27 cellular contexts compared by ENCODE assay signal in genomic region chr2:192278701-192279100, GRCh38.
"Had no signal": no experiment of that assay in that cellular context is flagged by ENCODE, and none has a peak within 500 bp of the region (broad histone marks: within the 10 kb centered on the region; RNA-seq: fewer than 3 reads in every experiment).

No MANE protein-coding gene starts in this region.

- H3K27ac ChIP-seq: stomach, suprapubic skin, testis, thoracic aorta, thyroid gland, tibial artery, tibial nerve, transverse colon, upper lobe of left lung, upper lobe of right lung, uterus, vagina had no signal

- H3K9me3 ChIP-seq: stomach, suprapubic skin, testis, thoracic aorta, thyroid gland, tibial artery, tibial nerve, transverse colon, upper lobe of left lung, upper lobe of right lung, uterus, vagina had no signal

- H3K4me1 ChIP-seq: stomach, suprapubic skin, testis, thyroid gland, tibial artery, tibial nerve, transverse colon, upper lobe of left lung, upper lobe of right lung, uterus, vagina had no signal

- FAIRE-seq: urothelium cell line had no signal

- DNase-seq: stimulated activated CD4-positive, alpha-beta T cell treated with anti-CD3 and anti-CD28 coated beads, Interleukin-2, amount 100 ng/mL, for 48 hours; stimulated activated CD4-positive, alpha-beta T cell treated with anti-CD3 and anti-CD28 coated beads, Interleukin-4, amount 100 ng/mL, for 1 hour; stimulated activated CD4-positive, alpha-beta T cell treated with anti-CD3 and anti-CD28 coated beads, Interleukin-4, amount 100 ng/mL, for 24 hours; stimulated activated CD4-positive, alpha-beta T cell treated with anti-CD3 and anti-CD28 coated beads, Interleukin-4, amount 100 ng/mL, for 4 hours; stimulated activated CD8-positive, alpha-beta memory T cell treated with anti-CD3 and anti-CD28 coated beads, Interleukin-4, amount 100 ng/mL, for 48 hours; stimulated activated naive B cell treated with anti-CD40 and anti-IgM and Interleukin-4, amounts not matched to agents 10 μg/mL and 1 μg/mL and 100 μg/mL, for 72 hours; stimulated activated naive CD4-positive, alpha-beta T cell; stimulated activated naive CD4-positive, alpha-beta T cell treated with Interleukin-2 at 50 U/mL for 16 hours; stimulated activated naive CD8-positive, alpha-beta T cell treated with anti-CD3 and anti-CD28 coated beads, Interleukin-15, amount 100 ng/mL, for 72 hours; stimulated activated naive CD8-positive, alpha-beta T cell treated with anti-CD3 and anti-CD28 coated beads, Interleukin-15, Interleukin-2, amounts not matched to agents 100 U/mL and 50 U/mL, for 24 hours; stomach; substantia nigra; testis; thyroid gland; tibial artery; transverse colon; trophoblast cell; upper lobe of left lung; upper lobe of right lung; uterus had no signal

- H3K36me3 ChIP-seq: stomach, suprapubic skin, thoracic aorta, thyroid gland, tibial artery, tibial nerve, transverse colon, upper lobe of left lung, upper lobe of right lung, uterus, vagina had no signal

- H3K27me3 ChIP-seq: stomach, suprapubic skin, testis, thyroid gland, tibial artery, tibial nerve, transverse colon, upper lobe of left lung, upper lobe of right lung, uterus, vagina had no signal

- H3K4me3 ChIP-seq: stomach, suprapubic skin, testis, thoracic aorta, thyroid gland, tibial artery, tibial nerve, transverse colon, upper lobe of left lung, upper lobe of right lung, uterus, vagina had no signal

- ATAC-seq: stimulated activated effector memory CD8-positive, alpha-beta T cell treated with anti-CD3 and anti-CD28 coated beads, Interleukin-12 subunit alpha, Interleukin-12 subunit beta, amount 100 ng/mL, for 72 hours; stimulated activated memory B cell treated with anti-CD40 and anti-IgM and Interleukin-4, amounts not matched to agents 10 μg/mL and 1 μg/mL and 100 μg/mL, for 72 hours; stimulated activated naive B cell treated with anti-CD40 and anti-IgM and Interleukin-4, amounts not matched to agents 10 μg/mL and 1 μg/mL and 100 μg/mL, for 72 hours; stimulated activated naive CD8-positive, alpha-beta T cell treated with anti-CD3 and anti-CD28 coated beads, Interleukin-15, amount 100 ng/mL, for 72 hours; stimulated activated naive CD8-positive, alpha-beta T cell treated with anti-CD3 and anti-CD28 coated beads, Interleukin-15, Interleukin-2, amounts not matched to agents 100 U/mL and 50 U/mL, for 24 hours; upper lobe of right lung had no signal
